In the genomic region with DNA sequence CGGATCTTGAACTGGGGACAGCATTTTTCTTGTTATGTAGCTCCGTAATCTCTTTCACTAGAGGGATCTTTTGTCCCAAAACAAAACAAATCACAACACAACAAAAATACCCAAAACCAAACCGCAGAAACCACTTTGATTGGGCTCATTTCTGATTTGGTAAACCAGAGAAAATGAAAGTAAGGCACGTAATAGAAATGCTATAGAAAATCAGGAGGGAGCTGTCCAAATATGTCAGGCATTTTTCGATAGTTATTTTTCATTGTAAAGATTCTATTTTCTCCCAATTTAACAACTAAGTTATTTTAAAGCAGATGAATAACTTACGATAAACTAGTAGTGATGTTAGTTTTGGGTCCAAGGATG, we compare ENCODE assay signal across 1 cellular context.
TF ChIP-seq lines count a peak whose summit lies in the region.

No MANE protein-coding gene starts in this region.

TF ChIP-seq in endothelial cell of umbilical vein, 7 proteins besides CTCF, POLR2A, EP300 and RAD21 (continued from another document):
- TF ChIP-seq EZH2 (IDR thresholded peaks at IDR 0.05; ENCODE audit: borderline replicate concordance, low read depth, low read length, severe bottlenecking) (no peak), MYC (IDR thresholded peaks at IDR 0.05; ENCODE audit: low read depth, low read length) (no peak)
